23 cellular contexts compared by ENCODE assay signal in the genomic region with DNA sequence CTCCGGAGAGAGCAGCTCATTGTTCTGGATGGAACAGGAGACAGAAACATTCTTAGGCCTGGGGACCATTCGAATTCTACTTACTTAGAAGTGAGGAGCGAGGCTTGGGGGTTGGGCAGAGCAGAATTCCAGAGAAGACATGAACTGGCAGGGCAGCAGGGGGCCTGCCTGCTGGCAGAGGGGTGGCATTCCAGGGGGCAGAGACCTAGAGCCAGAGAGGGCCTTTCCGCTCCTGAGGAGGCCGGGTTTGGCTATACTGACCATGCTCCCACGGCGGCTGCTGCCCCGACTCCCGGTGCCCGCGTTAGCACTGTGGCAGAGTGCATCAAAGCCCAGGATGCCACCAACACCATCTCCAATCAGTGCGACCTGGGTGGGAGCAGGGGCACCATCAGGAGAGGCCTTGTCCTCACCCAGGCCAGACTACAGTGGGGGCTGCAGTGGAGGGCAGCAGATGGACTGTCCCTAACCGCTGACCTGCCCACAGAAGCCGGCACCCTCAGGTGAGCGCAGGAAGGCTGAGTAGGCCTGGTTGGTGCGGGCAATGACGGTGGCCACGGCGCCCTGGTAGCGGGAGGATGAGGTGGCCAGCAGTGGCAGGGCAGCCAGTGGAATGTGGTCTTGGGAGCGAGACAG. TPM values are rescaled to one million over a fixed set of nuclear protein-coding genes. Genes with fewer than 3 reads are reported as not detected.
"Had no signal": no experiment of that assay in that cellular context is flagged by ENCODE, and none has a peak within 500 bp of the region (broad histone marks: within the 10 kb centered on the region; RNA-seq: fewer than 3 reads in every experiment).

No MANE protein-coding gene starts in this region.

- H3K4me3 Mint-ChIP-seq: activated B cell treated with CpG ODN at 0.5 μM for 24 hours; activated CD4-positive, alpha-beta T cell treated with anti-CD3 and anti-CD28 coated beads, Interleukin-2, amount 10 ng/mL, durations not matched to agents 24 days and 14 days; activated naive CD8-positive, alpha-beta T cell treated with anti-CD3 and anti-CD28 coated beads, Interleukin-2, amount 10 ng/mL, durations not matched to agents 7 days and 5 days had no signal

- H3K27me3 ChIP-seq: adrenal gland had no signal

- H3K4me1 ChIP-seq: adrenal gland had no signal

- H3K9me3 Mint-ChIP-seq: activated B cell treated with CpG ODN at 0.5 μM for 24 hours; activated naive CD8-positive, alpha-beta T cell treated with anti-CD3 and anti-CD28 coated beads, Interleukin-2, amount 10 ng/mL, durations not matched to agents 7 days and 5 days had no signal

- ATAC-seq: PC-3 had no signal

- DNase-seq: activated B cell treated with CpG ODN at 0.5 μM for 24 hours; activated CD4-positive, alpha-beta T cell treated with anti-CD3 and anti-CD28 coated beads for 1 hour; activated CD4-positive, alpha-beta T cell treated with anti-CD3 and anti-CD28 coated beads, Interleukin-2, amount 10 ng/mL, durations not matched to agents 24 days and 14 days; activated CD4-positive, alpha-beta T cell treated with anti-CD3 and anti-CD28 coated beads, Interleukin-2, amount 50 U/mL, for 48 hours; activated gamma-delta T cell treated with Interleukin-2 at 50 U/mL for 16 hours; activated naive CD4-positive, alpha-beta T cell treated with anti-CD3 and anti-CD28 coated beads, Interleukin-2, amount 50 U/mL, for 16 hours; activated naive CD8-positive, alpha-beta T cell treated with anti-CD3 and anti-CD28 coated beads, Interleukin-2, amount 10 ng/mL, durations not matched to agents 7 days and 5 days; activated T-cell treated with anti-CD3 and anti-CD28 coated beads for 4 hours; anterior cingulate cortex; Kasumi-1; KBM-7; NCI-H1105 treated with DMSO at 0.1 percent for 48 hours; NCI-H1436 treated with DMSO at 0.1 percent for 48 hours; NCI-H187; NCI-H2081; NCI-H524; PC-3; SIG-M5; T-helper 2 cell; T1000 had no signal

- H3K27me3 Mint-ChIP-seq: activated B cell treated with CpG ODN at 0.5 μM for 24 hours; activated CD4-positive, alpha-beta T cell treated with anti-CD3 and anti-CD28 coated beads, Interleukin-2, amount 10 ng/mL, durations not matched to agents 24 days and 14 days; activated naive CD8-positive, alpha-beta T cell treated with anti-CD3 and anti-CD28 coated beads, Interleukin-2, amount 10 ng/mL, durations not matched to agents 7 days and 5 days had no signal

- H3K27ac Mint-ChIP-seq: activated B cell treated with CpG ODN at 0.5 μM for 24 hours; activated CD4-positive, alpha-beta T cell treated with anti-CD3 and anti-CD28 coated beads, Interleukin-2, amount 10 ng/mL, durations not matched to agents 24 days and 14 days; activated naive CD8-positive, alpha-beta T cell treated with anti-CD3 and anti-CD28 coated beads, Interleukin-2, amount 10 ng/mL, durations not matched to agents 7 days and 5 days had no signal

- H3K9me3 ChIP-seq: adrenal gland had no signal

- H3K4me3 ChIP-seq: adrenal gland had no signal

RNA-seq across cellular contexts. Expression of a gene that starts 25.5 kb away (rescaled TPM):
- total RNA-seq: activated B cell treated with CpG ODN at 0.5 μM for 24 hours; activated CD4-positive, alpha-beta T cell treated with anti-CD3 and anti-CD28 coated beads, Interleukin-2, amount 10 ng/mL, durations not matched to agents 24 days and 14 days; activated CD8-positive, alpha-beta memory T cell treated with anti-CD3 and anti-CD28 coated beads for 36 hours; activated naive CD8-positive, alpha-beta T cell treated with anti-CD3 and anti-CD28 coated beads, Interleukin-2, amount 10 ng/mL, durations not matched to agents 7 days and 5 days; adrenal gland; cardiac septum; PC-3 had no signal
- polyA plus RNA-seq: adrenal gland had no signal
